8 cellular contexts compared by ENCODE assay signal in the genomic region with DNA sequence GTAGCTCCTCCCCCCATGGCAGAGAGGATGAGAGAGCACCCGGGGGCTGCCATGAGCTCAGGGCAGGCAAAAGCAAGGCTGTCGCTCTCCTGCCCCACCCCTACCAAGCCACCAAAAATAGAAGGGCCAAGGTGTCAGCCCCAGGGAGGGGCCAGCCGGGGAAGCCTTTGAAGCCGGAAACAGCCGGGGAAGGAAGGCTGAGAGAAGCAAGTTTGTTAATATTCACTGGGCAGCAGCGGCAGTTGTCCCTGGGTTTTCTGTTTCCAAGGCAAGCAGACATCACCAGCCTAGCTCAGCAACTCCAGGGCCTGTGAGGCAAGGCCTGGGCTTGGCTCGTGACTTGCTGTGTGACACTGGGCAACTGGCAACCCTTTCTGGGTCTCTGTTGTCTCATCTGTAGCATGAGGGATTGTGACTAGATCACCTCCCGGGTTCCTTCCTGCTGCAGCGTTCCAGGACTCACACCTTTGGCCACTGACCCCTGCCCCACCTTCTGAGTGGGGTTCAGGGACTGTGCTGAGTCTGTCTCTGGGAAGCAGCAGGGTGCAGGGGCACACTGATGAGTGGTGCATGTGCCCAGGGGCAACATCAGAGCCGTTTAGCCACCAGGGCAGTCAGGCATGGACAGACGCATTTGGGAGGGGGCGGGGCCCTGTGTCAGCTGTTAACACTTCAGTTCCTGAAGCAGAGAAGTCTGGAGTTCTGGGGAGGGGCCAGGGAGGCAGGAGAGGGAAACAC. TPM values are rescaled to one million over a fixed set of nuclear protein-coding genes. Genes with fewer than 3 reads are reported as not detected.
DNase-seq lines count a peak whose midpoint lies in the region; ATAC-seq and TF ChIP-seq lines count a peak whose summit lies in the region.

No MANE protein-coding gene starts in this region.

- H3K4me1 ChIP-seq in sigmoid colon: peaks cover 0 to 14% (median 9%) of the 10 kb centered on the region in 4 donors

- DNase-seq in NCI-H524 treated with DMSO at 0.1 percent for 48 hours (lab: John Stamatoyannopoulos, UW): peak; percentile 25
- peak; percentile 16 to 31 for DNase-seq in activated T-helper 1 cell treated with anti-CD3 and anti-CD28 coated beads, Interleukin-2, amount 50 U/mL, for 16 hours (ENCODE audit: low read depth in 1 of 2, low spot score in 1 of 2)
- DNase-seq in stimulated activated CD4-positive, alpha-beta T cell treated with anti-CD3 and anti-CD28 coated beads, Interleukin-1b, Interleukin-23, amount 100 ng/mL, for 4 hours (ENCODE audit: low read depth in 2 of 2): peak; percentile 28 to 37
- no peak for DNase-seq in superior temporal gyrus (ENCODE audit: extremely low spot score)
- no peak for DNase-seq in sigmoid colon

- ATAC-seq in GM18508 (IDR thresholded peaks at IDR 0.05; ENCODE audit: insufficient read depth, unreplicated experiment): peak; percentile 43
- ATAC-seq in HG02571 (IDR thresholded peaks at IDR 0.05; ENCODE audit: unreplicated experiment): peak; percentile 60

- TF ChIP-seq CTCF in sigmoid colon (IDR thresholded peaks at IDR 0.05): no peak

- 1 to 5% methylated on average over 12 of the region's 12 CpGs for WGBS in sigmoid colon, 2 donors

- no peak overlapping the region for H3K27ac ChIP-seq in sigmoid colon

- peaks cover 0 to 51% (median 8%) of the 10 kb centered on the region in 3 donors for H3K27me3 ChIP-seq in sigmoid colon

- no peaks in the 10 kb centered on the region for H3K36me3 ChIP-seq in sigmoid colon

- H3K4me3 ChIP-seq in iPS-18c (ENCODE audit: insufficient read depth, low read depth, low read length) (peak overlapping the region; percentile 25; the same call in 1 of the 2 replicates), sigmoid colon (no peak overlapping the region)

- intact Hi-C loops in sigmoid colon (cut with DNase I): no loop called here

- no peak for TF ChIP-seq POLR2A in sigmoid colon (IDR thresholded peaks at IDR 0.05)

- H3K9me3 ChIP-seq in iPS-18c (ENCODE audit: control insufficient read depth, insufficient read depth, low read length) (no peaks in the 10 kb centered on the region), sigmoid colon (no peaks in the 10 kb centered on the region)

- TF ChIP-seq EP300 in sigmoid colon (IDR thresholded peaks at IDR 0.05): no peak

RNA-seq across cellular contexts. Expression of gene SYNDIG1L, which starts 24.3 kb away (rescaled TPM):
- 1 to 10 TPM in 1 of 4 donors, under 1 TPM in 1, not detected in 2; under 0.01 to 1.7 TPM for total RNA-seq in sigmoid colon
- under 1 TPM in 1 of 3 donors, not detected in 2; 0.20 TPM for polyA plus RNA-seq in sigmoid colon

RNA-seq across cellular contexts. Expression of gene VRTN, which starts 53.4 kb away (rescaled TPM):
- total RNA-seq in sigmoid colon: not detected
- under 1 TPM in 2 of 3 donors, not detected in 1; 0.23 to 0.25 TPM for polyA plus RNA-seq in sigmoid colon

Comparison
In these comparisons a context has a peak if more than half of its experiments do, and no peak if none do; other contexts are left out.
1. DNase-seq: peak in NCI-H524 treated with DMSO at 0.1 percent for 48 hours (single experiment), activated T-helper 1 cell treated with anti-CD3 and anti-CD28 coated beads, Interleukin-2, amount 50 U/mL, for 16 hours (2 of 2) and stimulated activated CD4-positive, alpha-beta T cell treated with anti-CD3 and anti-CD28 coated beads, Interleukin-1b, Interleukin-23, amount 100 ng/mL, for 4 hours (2 of 2); none in superior temporal gyrus (single experiment) and sigmoid colon (single experiment).